12 cellular contexts compared by ENCODE assay signal in the genomic region with DNA sequence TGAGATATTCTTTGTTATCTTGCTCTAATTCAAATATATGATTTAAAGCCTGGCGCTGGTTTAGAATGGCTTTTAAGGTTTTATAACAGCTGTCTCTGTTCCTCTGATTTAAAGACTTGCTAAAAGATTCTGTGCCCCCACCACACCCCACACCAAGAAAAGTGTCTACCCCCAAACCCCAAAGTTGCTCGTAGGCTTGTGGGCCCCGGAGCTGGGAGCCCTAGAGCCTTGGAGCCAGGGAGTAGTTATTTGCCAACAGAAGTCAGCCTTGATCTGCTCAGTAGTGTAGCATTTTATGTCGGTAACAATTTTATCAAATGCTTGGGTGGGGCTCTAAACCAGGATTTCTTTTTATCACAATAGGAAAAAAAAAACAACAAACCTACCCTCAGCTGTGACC.
DNase-seq lines count a peak whose midpoint lies in the region; ATAC-seq and TF ChIP-seq lines count a peak whose summit lies in the region.
"Had no signal": no experiment of that assay in that cellular context is flagged by ENCODE, and none has a peak within 500 bp of the region (broad histone marks: within the 10 kb centered on the region; RNA-seq: fewer than 3 reads in every experiment).

No MANE protein-coding gene starts in this region.

- H3K27me3 ChIP-seq in heart right ventricle (no peaks in the 10 kb centered on the region), sigmoid colon (no peaks in the 10 kb centered on the region)

- peak overlapping the region in 9 of 10 donors; percentile 19 to 72 (median 51) for H3K27ac ChIP-seq in heart right ventricle
- H3K27ac ChIP-seq in sigmoid colon, result peak overlapping the region; percentile 48 to 58 (median 54)

- 49 to 59% methylated on average over 4 of the region's 4 CpGs for WGBS in heart right ventricle, 2 donors
- WGBS in sigmoid colon, 2 donors, result 22 to 60% methylated on average over 4 of the region's 4 CpGs

- H3K4me1 Mint-ChIP-seq in T-cell, result peaks cover 60 to 79% (median 64%) of the 10 kb centered on the region in 3 donors

- no peak for TF ChIP-seq POLR2A in sigmoid colon (IDR thresholded peaks at IDR 0.05)

- intact Hi-C loops in heart right ventricle (cut with DNase I) (loop anchor here (1.0 to 10.0 kb wide), 10 partner anchors 161 to 332 kb away; partner anchors contain the start of gene FYN (in 7 of the 10)), sigmoid colon (cut with DNase I) (loop anchor here (1.0 to 10.0 kb wide), 5 partner anchors 51 to 454 kb away; partner anchors contain the start of gene FYN)

- H3K27me3 Mint-ChIP-seq in T-cell, result no peaks in the 10 kb centered on the region
- H3K27me3 Mint-ChIP-seq: IgD-negative memory B cell; stimulated activated naive B cell treated with anti-CD40 and anti-IgM and Interleukin-4, amounts not matched to agents 10 μg/mL and 1 μg/mL and 100 μg/mL, for 72 hours had no signal

- TF ChIP-seq EP300 in sigmoid colon (IDR thresholded peaks at IDR 0.05), result no peak

- DNase-seq in DMS153 treated with DMSO at 0.1 percent for 48 hours (lab: John Stamatoyannopoulos, UW; ENCODE audit: unreplicated experiment), result peak; percentile 25
- no peak for DNase-seq in DMS153 (lab: John Stamatoyannopoulos, UW)
- DNase-seq in T-cell, result no peak
- DNase-seq in heart right ventricle, result no peak
- DNase-seq in sigmoid colon, result no peak
- DNase-seq in central memory CD4-positive, alpha-beta T cell, result no peak
- DNase-seq in NCI-H187 treated with DMSO at 0.1 percent for 48 hours (lab: John Stamatoyannopoulos, UW), result no peak
- DNase-seq: 8988T; stimulated activated naive B cell treated with anti-CD40 and anti-IgM and Interleukin-4, amounts not matched to agents 10 μg/mL and 1 μg/mL and 100 μg/mL, for 72 hours; SW 1271 had no signal

- H3K36me3 ChIP-seq in heart right ventricle, result peaks cover 0 to 71% (median 9%) of the 10 kb centered on the region in 9 donors
- no peaks in the 10 kb centered on the region for H3K36me3 ChIP-seq in sigmoid colon

- no peak for TF ChIP-seq CTCF in heart right ventricle (IDR thresholded peaks at IDR 0.05)
- TF ChIP-seq CTCF in sigmoid colon (IDR thresholded peaks at IDR 0.05), result no peak

- H3K9me3 ChIP-seq in heart right ventricle, result no peaks in the 10 kb centered on the region
- H3K9me3 ChIP-seq in sigmoid colon, result no peaks in the 10 kb centered on the region

- peak overlapping the region in 1 of 3 donors; percentile 27 for H3K4me3 Mint-ChIP-seq in T-cell
- H3K4me3 Mint-ChIP-seq: stimulated activated naive B cell treated with anti-CD40 and anti-IgM and Interleukin-4, amounts not matched to agents 10 μg/mL and 1 μg/mL and 100 μg/mL, for 72 hours had no signal

- no peak overlapping the region for H3K4me3 ChIP-seq in heart right ventricle
- H3K4me3 ChIP-seq in sigmoid colon, result no peak overlapping the region

- H3K27ac Mint-ChIP-seq in T-cell, result peak overlapping the region; percentile 81 to 87
- H3K27ac Mint-ChIP-seq: stimulated activated naive B cell treated with anti-CD40 and anti-IgM and Interleukin-4, amounts not matched to agents 10 μg/mL and 1 μg/mL and 100 μg/mL, for 72 hours had no signal

- CTCF ChIA-PET in T-cell (lab: Charles Lee), result interaction anchor here (0.7 to 3.0 kb wide), 33 partner anchors 11 to 453 kb away, joined by 3 to 54 read pairs (median 4); partner anchors contain the start of genes FAM229B (in 1 of the 2), FYN (in 1 of the 2) and TUBE1 (in 1 of the 2)

- POLR2A ChIA-PET in T-cell (lab: Charles Lee), result interaction anchor here (0.7 to 1.4 kb wide), 4 partner anchors 51 to 332 kb away, joined by 3 to 5 read pairs (median 4); no protein-coding TSS in a partner anchor

- ATAC-seq in T-cell (replicated peaks in 1 of 4) (no peak), heart right ventricle (peak in 6 of 8 donors; percentile 6 to 44 (median 15)), HG03045 (IDR thresholded peaks at IDR 0.05; ENCODE audit: unreplicated experiment) (no peak)

- H3K9me3 Mint-ChIP-seq in T-cell, result no peaks in the 10 kb centered on the region
- H3K9me3 Mint-ChIP-seq: IgD-negative memory B cell; stimulated activated naive B cell treated with anti-CD40 and anti-IgM and Interleukin-4, amounts not matched to agents 10 μg/mL and 1 μg/mL and 100 μg/mL, for 72 hours had no signal

- peaks cover 69% of the 10 kb centered on the region for H3K36me3 Mint-ChIP-seq in T-cell
- H3K36me3 Mint-ChIP-seq: IgD-negative memory B cell had no signal

- H3K4me1 ChIP-seq in heart right ventricle, result peaks cover 12 to 48% (median 33%) of the 10 kb centered on the region in 9 donors
- H3K4me1 ChIP-seq in sigmoid colon, result peaks cover 0 to 43% (median 38%) of the 10 kb centered on the region in 4 donors

Comparison
In these comparisons a context has a peak if more than half of its experiments do, and no peak if none do; other contexts are left out.
1. ATAC-seq: peak in heart right ventricle (6 of 8); none in T-cell (0 of 4) and HG03045 (single experiment).